2 cellular contexts compared by ENCODE assay signal in genomic region chr22:43399338-43399979, GRCh38.
A peak's percentile ranks its signal among the peaks of the same experiment; 100 is the strongest.
TF ChIP-seq lines count a peak whose summit lies in the region.

No MANE protein-coding gene starts in this region.

TF ChIP-seq in HCT116, 20 proteins besides CTCF, POLR2A, EP300 and RAD21:
- TF ChIP-seq YY1 (IDR thresholded peaks at IDR 0.05; ENCODE audit: extremely low read depth, insufficient replicate concordance, low read depth, low read length) (no peak), CBX3 (IDR thresholded peaks at IDR 0.05; ENCODE audit: low read depth) (no peak), EZH2 (IDR thresholded peaks at IDR 0.05) (no peak), POLR2AphosphoS5 (IDR thresholded peaks at IDR 0.05; ENCODE audit: low read depth, low read length) (no peak), ELF1 (IDR thresholded peaks at IDR 0.05; ENCODE audit: borderline replicate concordance, low read depth) (no peak), TCF7L2 (IDR thresholded peaks at IDR 0.05; ENCODE audit: borderline replicate concordance, extremely low read depth, insufficient read depth, insufficient read length) (no peak), JUND (IDR thresholded peaks at IDR 0.05) (no peak), ZNF274 (IDR thresholded peaks at IDR 0.05; ENCODE audit: low read depth, low read length) (no peak), SIN3A (IDR thresholded peaks at IDR 0.05; ENCODE audit: low read depth) (no peak), SP1 (IDR thresholded peaks at IDR 0.05; ENCODE audit: low read depth) (no peak), SRF (IDR thresholded peaks at IDR 0.05; ENCODE audit: low read depth) (no peak)
- TF ChIP-seq, protein P1, sequence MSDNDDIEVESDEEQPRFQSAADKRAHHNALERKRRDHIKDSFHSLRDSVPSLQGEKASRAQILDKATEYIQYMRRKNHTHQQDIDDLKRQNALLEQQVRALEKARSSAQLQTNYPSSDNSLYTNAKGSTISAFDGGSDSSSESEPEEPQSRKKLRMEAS (IDR thresholded peaks at IDR 0.05) = no peak

TF ChIP-seq in HepG2, 621 proteins besides CTCF, POLR2A, EP300 and RAD21 (continues in another document):
- no peak for TF ChIP-seq ZSCAN25 (CRISPR knock-in tag; IDR thresholded peaks at IDR 0.05)
- no peak for TF ChIP-seq ONECUT2 (CRISPR knock-in tag; IDR thresholded peaks at IDR 0.05)
- no peak for TF ChIP-seq KLF12 (CRISPR knock-in tag; IDR thresholded peaks at IDR 0.05; ENCODE audit: borderline replicate concordance)
- TF ChIP-seq MEF2D (CRISPR knock-in tag; IDR thresholded peaks at IDR 0.05) = no peak
- TF ChIP-seq, protein P2, sequence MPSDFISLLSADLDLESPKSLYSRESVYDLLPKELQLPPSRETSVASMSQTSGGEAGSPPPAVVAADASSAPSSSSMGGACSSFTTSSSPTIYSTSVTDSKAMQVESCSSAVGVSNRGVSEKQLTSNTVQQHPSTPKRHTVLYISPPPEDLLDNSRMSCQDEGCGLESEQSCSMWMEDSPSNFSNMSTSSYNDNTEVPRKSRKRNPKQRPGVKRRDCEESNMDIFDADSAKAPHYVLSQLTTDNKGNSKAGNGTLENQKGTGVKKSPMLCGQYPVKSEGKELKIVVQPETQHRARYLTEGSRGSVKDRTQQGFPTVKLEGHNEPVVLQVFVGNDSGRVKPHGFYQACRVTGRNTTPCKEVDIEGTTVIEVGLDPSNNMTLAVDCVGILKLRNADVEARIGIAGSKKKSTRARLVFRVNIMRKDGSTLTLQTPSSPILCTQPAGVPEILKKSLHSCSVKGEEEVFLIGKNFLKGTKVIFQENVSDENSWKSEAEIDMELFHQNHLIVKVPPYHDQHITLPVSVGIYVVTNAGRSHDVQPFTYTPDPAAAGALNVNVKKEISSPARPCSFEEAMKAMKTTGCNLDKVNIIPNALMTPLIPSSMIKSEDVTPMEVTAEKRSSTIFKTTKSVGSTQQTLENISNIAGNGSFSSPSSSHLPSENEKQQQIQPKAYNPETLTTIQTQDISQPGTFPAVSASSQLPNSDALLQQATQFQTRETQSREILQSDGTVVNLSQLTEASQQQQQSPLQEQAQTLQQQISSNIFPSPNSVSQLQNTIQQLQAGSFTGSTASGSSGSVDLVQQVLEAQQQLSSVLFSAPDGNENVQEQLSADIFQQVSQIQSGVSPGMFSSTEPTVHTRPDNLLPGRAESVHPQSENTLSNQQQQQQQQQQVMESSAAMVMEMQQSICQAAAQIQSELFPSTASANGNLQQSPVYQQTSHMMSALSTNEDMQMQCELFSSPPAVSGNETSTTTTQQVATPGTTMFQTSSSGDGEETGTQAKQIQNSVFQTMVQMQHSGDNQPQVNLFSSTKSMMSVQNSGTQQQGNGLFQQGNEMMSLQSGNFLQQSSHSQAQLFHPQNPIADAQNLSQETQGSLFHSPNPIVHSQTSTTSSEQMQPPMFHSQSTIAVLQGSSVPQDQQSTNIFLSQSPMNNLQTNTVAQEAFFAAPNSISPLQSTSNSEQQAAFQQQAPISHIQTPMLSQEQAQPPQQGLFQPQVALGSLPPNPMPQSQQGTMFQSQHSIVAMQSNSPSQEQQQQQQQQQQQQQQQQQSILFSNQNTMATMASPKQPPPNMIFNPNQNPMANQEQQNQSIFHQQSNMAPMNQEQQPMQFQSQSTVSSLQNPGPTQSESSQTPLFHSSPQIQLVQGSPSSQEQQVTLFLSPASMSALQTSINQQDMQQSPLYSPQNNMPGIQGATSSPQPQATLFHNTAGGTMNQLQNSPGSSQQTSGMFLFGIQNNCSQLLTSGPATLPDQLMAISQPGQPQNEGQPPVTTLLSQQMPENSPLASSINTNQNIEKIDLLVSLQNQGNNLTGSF (CRISPR knock-in tag; IDR thresholded peaks at IDR 0.05) = no peak
- TF ChIP-seq ZFY (CRISPR knock-in tag; IDR thresholded peaks at IDR 0.05) = peak; percentile 35; the same call in 1 of the 2 replicates
- TF ChIP-seq RFX1 (IDR thresholded peaks at IDR 0.05) = no peak
- TF ChIP-seq KAT8 (CRISPR knock-in tag; IDR thresholded peaks at IDR 0.05) = 0 out of 2 replicates have a peak, but pooled peaks have one; percentile 19
- no peak for TF ChIP-seq ZNF761 (CRISPR knock-in tag; conservative IDR thresholded peaks at IDR 0.05)
- TF ChIP-seq, protein P3, sequence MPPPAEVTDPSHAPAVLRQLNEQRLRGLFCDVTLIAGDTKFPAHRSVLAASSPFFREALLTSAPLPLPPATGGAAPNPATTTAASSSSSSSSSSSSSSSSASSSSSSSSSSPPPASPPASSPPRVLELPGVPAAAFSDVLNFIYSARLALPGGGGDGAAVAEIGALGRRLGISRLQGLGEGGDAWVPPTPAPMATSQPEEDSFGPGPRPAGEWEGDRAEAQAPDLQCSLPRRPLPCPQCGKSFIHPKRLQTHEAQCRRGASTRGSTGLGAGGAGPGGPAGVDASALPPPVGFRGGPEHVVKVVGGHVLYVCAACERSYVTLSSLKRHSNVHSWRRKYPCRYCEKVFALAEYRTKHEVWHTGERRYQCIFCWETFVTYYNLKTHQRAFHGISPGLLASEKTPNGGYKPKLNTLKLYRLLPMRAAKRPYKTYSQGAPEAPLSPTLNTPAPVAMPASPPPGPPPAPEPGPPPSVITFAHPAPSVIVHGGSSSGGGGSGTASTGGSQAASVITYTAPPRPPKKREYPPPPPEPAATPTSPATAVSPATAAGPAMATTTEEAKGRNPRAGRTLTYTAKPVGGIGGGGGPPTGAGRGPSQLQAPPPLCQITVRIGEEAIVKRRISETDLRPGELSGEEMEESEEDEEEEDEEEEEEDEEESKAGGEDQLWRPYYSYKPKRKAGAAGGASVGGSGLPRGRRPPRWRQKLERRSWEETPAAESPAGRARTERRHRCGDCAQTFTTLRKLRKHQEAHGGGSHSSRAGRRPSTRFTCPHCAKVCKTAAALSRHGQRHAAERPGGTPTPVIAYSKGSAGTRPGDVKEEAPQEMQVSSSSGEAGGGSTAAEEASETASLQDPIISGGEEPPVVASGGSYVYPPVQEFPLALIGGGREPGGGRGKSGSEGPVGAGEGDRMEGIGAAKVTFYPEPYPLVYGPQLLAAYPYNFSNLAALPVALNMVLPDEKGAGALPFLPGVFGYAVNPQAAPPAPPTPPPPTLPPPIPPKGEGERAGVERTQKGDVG (CRISPR knock-in tag; IDR thresholded peaks at IDR 0.05; ENCODE audit: borderline replicate concordance) = 0 out of 2 replicates have a peak, but pooled peaks have one; percentile 48
- TF ChIP-seq SP4 (CRISPR knock-in tag; IDR thresholded peaks at IDR 0.05) = peak; percentile 34; the same call in 1 of the 2 replicates
- no peak for TF ChIP-seq ZNF12 (CRISPR knock-in tag; IDR thresholded peaks at IDR 0.05)
- TF ChIP-seq CSRNP1 (CRISPR knock-in tag; IDR thresholded peaks at IDR 0.05) = no peak
- TF ChIP-seq POLR2G (IDR thresholded peaks at IDR 0.05; ENCODE audit: low read depth, low read length) = peak; percentile 26; the same call in 1 of the 2 replicates
- no peak for TF ChIP-seq MAZ (IDR thresholded peaks at IDR 0.05; ENCODE audit: borderline replicate concordance, low read depth, low read length)
- TF ChIP-seq MAZ (CRISPR knock-in tag; IDR thresholded peaks at IDR 0.05; ENCODE audit: low read depth) = peak; percentile 38; the same call in 1 of the 2 replicates
- no peak for TF ChIP-seq GMEB1 (CRISPR knock-in tag; IDR thresholded peaks at IDR 0.05; ENCODE audit: borderline replicate concordance)
- 0 out of 2 replicates have a peak, but pooled peaks have one; percentile 4 for TF ChIP-seq HOXA3 (CRISPR knock-in tag; IDR thresholded peaks at IDR 0.05)
- TF ChIP-seq NR2C2 (CRISPR knock-in tag; IDR thresholded peaks at IDR 0.05; ENCODE audit: borderline replicate concordance) = no peak
- TF ChIP-seq, protein P4, sequence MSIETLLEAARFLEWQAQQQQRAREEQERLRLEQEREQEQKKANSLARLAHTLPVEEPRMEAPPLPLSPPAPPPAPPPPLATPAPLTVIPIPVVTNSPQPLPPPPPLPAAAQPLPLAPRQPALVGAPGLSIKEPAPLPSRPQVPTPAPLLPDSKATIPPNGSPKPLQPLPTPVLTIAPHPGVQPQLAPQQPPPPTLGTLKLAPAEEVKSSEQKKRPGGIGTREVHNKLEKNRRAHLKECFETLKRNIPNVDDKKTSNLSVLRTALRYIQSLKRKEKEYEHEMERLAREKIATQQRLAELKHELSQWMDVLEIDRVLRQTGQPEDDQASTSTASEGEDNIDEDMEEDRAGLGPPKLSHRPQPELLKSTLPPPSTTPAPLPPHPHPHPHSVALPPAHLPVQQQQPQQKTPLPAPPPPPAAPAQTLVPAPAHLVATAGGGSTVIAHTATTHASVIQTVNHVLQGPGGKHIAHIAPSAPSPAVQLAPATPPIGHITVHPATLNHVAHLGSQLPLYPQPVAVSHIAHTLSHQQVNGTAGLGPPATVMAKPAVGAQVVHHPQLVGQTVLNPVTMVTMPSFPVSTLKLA (IDR thresholded peaks at IDR 0.05) = peak; percentile 92
- TF ChIP-seq MEIS1 (CRISPR knock-in tag; IDR thresholded peaks at IDR 0.05; ENCODE audit: borderline replicate concordance) = no peak
- no peak for TF ChIP-seq ZFP82 (CRISPR knock-in tag; IDR thresholded peaks at IDR 0.05; ENCODE audit: borderline replicate concordance)
- TF ChIP-seq, protein P5, sequence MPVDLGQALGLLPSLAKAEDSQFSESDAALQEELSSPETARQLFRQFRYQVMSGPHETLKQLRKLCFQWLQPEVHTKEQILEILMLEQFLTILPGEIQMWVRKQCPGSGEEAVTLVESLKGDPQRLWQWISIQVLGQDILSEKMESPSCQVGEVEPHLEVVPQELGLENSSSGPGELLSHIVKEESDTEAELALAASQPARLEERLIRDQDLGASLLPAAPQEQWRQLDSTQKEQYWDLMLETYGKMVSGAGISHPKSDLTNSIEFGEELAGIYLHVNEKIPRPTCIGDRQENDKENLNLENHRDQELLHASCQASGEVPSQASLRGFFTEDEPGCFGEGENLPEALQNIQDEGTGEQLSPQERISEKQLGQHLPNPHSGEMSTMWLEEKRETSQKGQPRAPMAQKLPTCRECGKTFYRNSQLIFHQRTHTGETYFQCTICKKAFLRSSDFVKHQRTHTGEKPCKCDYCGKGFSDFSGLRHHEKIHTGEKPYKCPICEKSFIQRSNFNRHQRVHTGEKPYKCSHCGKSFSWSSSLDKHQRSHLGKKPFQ (CRISPR knock-in tag; IDR thresholded peaks at IDR 0.05; ENCODE audit: insufficient replicate concordance) = no peak
- peak; percentile 50; the same call in 1 of the 2 replicates for TF ChIP-seq RAD51 (IDR thresholded peaks at IDR 0.05; ENCODE audit: borderline replicate concordance)
- TF ChIP-seq GTF2F1 (IDR thresholded peaks at IDR 0.05; ENCODE audit: low read length) = no peak
- TF ChIP-seq, protein P6, sequence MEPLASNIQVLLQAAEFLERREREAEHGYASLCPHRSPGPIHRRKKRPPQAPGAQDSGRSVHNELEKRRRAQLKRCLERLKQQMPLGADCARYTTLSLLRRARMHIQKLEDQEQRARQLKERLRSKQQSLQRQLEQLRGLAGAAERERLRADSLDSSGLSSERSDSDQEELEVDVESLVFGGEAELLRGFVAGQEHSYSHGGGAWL (CRISPR knock-in tag; IDR thresholded peaks at IDR 0.05) = no peak
- TF ChIP-seq, protein P7, sequence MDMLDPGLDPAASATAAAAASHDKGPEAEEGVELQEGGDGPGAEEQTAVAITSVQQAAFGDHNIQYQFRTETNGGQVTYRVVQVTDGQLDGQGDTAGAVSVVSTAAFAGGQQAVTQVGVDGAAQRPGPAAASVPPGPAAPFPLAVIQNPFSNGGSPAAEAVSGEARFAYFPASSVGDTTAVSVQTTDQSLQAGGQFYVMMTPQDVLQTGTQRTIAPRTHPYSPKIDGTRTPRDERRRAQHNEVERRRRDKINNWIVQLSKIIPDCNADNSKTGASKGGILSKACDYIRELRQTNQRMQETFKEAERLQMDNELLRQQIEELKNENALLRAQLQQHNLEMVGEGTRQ (IDR thresholded peaks at IDR 0.05; ENCODE audit: low read depth, low read length) = peak; percentile 80
- TF ChIP-seq, protein P7 (CRISPR knock-in tag; IDR thresholded peaks at IDR 0.05; ENCODE audit: borderline replicate concordance) = peak; percentile 91; the same call in 1 of the 2 replicates
- TF ChIP-seq, protein P8, sequence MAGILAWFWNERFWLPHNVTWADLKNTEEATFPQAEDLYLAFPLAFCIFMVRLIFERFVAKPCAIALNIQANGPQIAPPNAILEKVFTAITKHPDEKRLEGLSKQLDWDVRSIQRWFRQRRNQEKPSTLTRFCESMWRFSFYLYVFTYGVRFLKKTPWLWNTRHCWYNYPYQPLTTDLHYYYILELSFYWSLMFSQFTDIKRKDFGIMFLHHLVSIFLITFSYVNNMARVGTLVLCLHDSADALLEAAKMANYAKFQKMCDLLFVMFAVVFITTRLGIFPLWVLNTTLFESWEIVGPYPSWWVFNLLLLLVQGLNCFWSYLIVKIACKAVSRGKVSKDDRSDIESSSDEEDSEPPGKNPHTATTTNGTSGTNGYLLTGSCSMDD (CRISPR knock-in tag; IDR thresholded peaks at IDR 0.05) = no peak
- no peak for TF ChIP-seq CBFB (CRISPR knock-in tag; IDR thresholded peaks at IDR 0.05)
- no peak for TF ChIP-seq HES4 (CRISPR knock-in tag; IDR thresholded peaks at IDR 0.05; ENCODE audit: borderline replicate concordance)
- TF ChIP-seq, protein P9, sequence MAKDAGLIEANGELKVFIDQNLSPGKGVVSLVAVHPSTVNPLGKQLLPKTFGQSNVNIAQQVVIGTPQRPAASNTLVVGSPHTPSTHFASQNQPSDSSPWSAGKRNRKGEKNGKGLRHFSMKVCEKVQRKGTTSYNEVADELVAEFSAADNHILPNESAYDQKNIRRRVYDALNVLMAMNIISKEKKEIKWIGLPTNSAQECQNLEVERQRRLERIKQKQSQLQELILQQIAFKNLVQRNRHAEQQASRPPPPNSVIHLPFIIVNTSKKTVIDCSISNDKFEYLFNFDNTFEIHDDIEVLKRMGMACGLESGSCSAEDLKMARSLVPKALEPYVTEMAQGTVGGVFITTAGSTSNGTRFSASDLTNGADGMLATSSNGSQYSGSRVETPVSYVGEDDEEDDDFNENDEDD (CRISPR knock-in tag; IDR thresholded peaks at IDR 0.05; ENCODE audit: borderline replicate concordance) = no peak
